22 cellular contexts compared by ENCODE assay signal in the genomic region with DNA sequence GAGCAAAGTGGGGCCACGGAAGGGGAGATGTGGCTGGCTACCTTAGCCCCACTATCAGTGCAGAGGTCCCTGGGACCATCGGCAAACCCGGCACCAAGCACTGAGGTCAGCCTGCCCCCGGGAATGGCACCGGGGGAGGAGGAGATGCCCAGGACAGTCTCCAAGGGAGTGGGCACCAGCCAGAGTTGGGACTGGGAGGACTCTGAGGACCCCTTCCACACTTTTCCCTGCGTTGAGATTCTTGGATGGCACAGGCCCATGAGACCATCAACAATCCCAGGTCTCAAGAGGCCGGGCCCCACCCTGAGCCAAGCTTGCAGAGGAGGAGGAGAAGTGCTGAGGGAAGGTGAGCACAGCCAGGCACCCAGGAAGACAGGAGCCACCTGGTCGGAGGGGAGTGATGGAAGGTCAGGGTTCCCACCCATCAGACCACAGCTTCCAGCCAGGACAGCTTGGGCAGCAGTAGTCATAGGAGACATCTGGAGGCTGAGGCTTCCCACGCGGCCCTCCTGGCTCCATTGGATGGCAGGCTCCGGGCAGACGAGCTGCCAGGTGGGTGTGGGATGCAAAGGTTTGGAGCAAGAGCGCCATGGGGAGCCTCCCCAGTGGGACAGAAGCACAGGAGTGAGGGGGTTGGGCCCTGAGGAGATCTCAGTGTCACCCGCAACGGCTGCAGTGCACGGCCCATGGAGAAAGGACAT. TPM values are rescaled to one million over a fixed set of nuclear protein-coding genes. Genes with fewer than 3 reads are reported as not detected.
A peak's percentile ranks its signal among the peaks of the same experiment; 100 is the strongest.
DNase-seq lines count a peak whose midpoint lies in the region; ATAC-seq and TF ChIP-seq lines count a peak whose summit lies in the region.
"Had no signal": no experiment of that assay in that cellular context is flagged by ENCODE, and none has a peak within 500 bp of the region (broad histone marks: within the 10 kb centered on the region; RNA-seq: fewer than 3 reads in every experiment).

No MANE protein-coding gene starts in this region.

- peak overlapping the region; percentile 34; the same call in 1 of the 2 replicates for H3K27ac ChIP-seq in RWPE1
- H3K27ac ChIP-seq: heart left ventricle, neutrophil, vagina had no signal

- POLR2A ChIA-PET in RWPE1 (lab: Yijun Ruan, JAX; ENCODE audit: low non-redundant PET): no interaction called here

- ATAC-seq in HG02938 (IDR thresholded peaks at IDR 0.05; ENCODE audit: unreplicated experiment): no peak
- no peak for ATAC-seq in stimulated activated naive CD8-positive, alpha-beta T cell treated with anti-CD3 and anti-CD28 coated beads, Interleukin-15, amount 100 ng/mL, for 72 hours
- ATAC-seq: K562 had no signal

- no peaks in the 10 kb centered on the region for H3K27me3 Mint-ChIP-seq in stimulated activated naive CD8-positive, alpha-beta T cell treated with anti-CD3 and anti-CD28 coated beads, Interleukin-15, amount 100 ng/mL, for 72 hours

- peak overlapping the region in 1 of 2 donors; percentile 45 for H3K27ac Mint-ChIP-seq in stimulated activated naive CD8-positive, alpha-beta T cell treated with anti-CD3 and anti-CD28 coated beads, Interleukin-15, amount 100 ng/mL, for 72 hours
- H3K27ac Mint-ChIP-seq: B cell had no signal

- DNase-seq in NCI-H345 (lab: John Stamatoyannopoulos, UW) (peak; percentile 53), NCI-H345 treated with DMSO at 0.1 percent for 48 hours (lab: John Stamatoyannopoulos, UW; ENCODE audit: unreplicated experiment) (no peak), AG20443 (ENCODE audit: low spot score) (peak; percentile 6), RWPE1 (ENCODE audit: low spot score) (no peak), mesenteric fat pad (ENCODE audit: low spot score) (peak; percentile 73), T-helper 9 cell (no peak)
- no peak for DNase-seq in stimulated activated naive CD8-positive, alpha-beta T cell treated with anti-CD3 and anti-CD28 coated beads, Interleukin-15, amount 100 ng/mL, for 72 hours
- DNase-seq: 8988T; activated CD4-positive, CD25-positive, alpha-beta regulatory T cell; cortex of kidney; MM.1S; NCI-H526; T-helper 2 cell had no signal

- no peaks in the 10 kb centered on the region for H3K9me3 Mint-ChIP-seq in stimulated activated naive CD8-positive, alpha-beta T cell treated with anti-CD3 and anti-CD28 coated beads, Interleukin-15, amount 100 ng/mL, for 72 hours

- no peak for TF ChIP-seq CTCF in RWPE1 (conservative IDR thresholded peaks at IDR 0.05; ENCODE audit: low read depth)

- H3K4me1 Mint-ChIP-seq in stimulated activated naive CD8-positive, alpha-beta T cell treated with anti-CD3 and anti-CD28 coated beads, Interleukin-15, amount 100 ng/mL, for 72 hours: no peaks in the 10 kb centered on the region
- H3K4me1 Mint-ChIP-seq: B cell had no signal

- CTCF ChIA-PET in RWPE1 (lab: Yijun Ruan, JAX): interaction anchor here (0.6 kb wide), 1 partner anchor 31 kb away, joined by 3 read pairs; no protein-coding TSS in a partner anchor

- no peak overlapping the region for H3K4me3 Mint-ChIP-seq in stimulated activated naive CD8-positive, alpha-beta T cell treated with anti-CD3 and anti-CD28 coated beads, Interleukin-15, amount 100 ng/mL, for 72 hours
- H3K4me3 Mint-ChIP-seq: B cell had no signal

RNA-seq across cellular contexts. Expression of gene OPN4, which starts 2.6 kb away (rescaled TPM):
- total RNA-seq in mesenteric fat pad: not detected
- total RNA-seq: activated CD8-positive, alpha-beta memory T cell treated with anti-CD3 and anti-CD28 coated beads for 36 hours; B cell; K562; liver; mucosa of gallbladder; vagina had no signal

RNA-seq across cellular contexts. Expression of gene LDB3, which starts 16.5 kb away (rescaled TPM):
- 1.3 TPM for total RNA-seq in mesenteric fat pad
- total RNA-seq: K562 had no signal

Comparison
In these comparisons a context has a peak if more than half of its experiments do, and no peak if none do; other contexts are left out.
1. DNase-seq: peak in NCI-H345 (single experiment), AG20443 (single experiment) and mesenteric fat pad (single experiment); none in NCI-H345 treated with DMSO at 0.1 percent for 48 hours (single experiment), RWPE1 (single experiment), stimulated activated naive CD8-positive, alpha-beta T cell treated with anti-CD3 and anti-CD28 coated beads, Interleukin-15, amount 100 ng/mL, for 72 hours (0 of 2) and T-helper 9 cell (single experiment).